Comparison of ENCODE assay signal across 8 cellular contexts in genomic region chr1:233256789-233257188, GRCh38.
"Had no signal": no experiment of that assay in that cellular context is flagged by ENCODE, and none has a peak within 500 bp of the region (broad histone marks: within the 10 kb centered on the region; RNA-seq: fewer than 3 reads in every experiment).

No MANE protein-coding gene starts in this region.

- H3K4me3 ChIP-seq: GM12878 had no signal

- FAIRE-seq: G401.6, GM12878, GM12891, GM12892, GM18507, GM19239 had no signal

- DNase-seq: GDM1, GF-D8 had no signal

- ATAC-seq: GM12878 had no signal
